ENCODE assay signal across 14 cellular contexts in the genomic region with DNA sequence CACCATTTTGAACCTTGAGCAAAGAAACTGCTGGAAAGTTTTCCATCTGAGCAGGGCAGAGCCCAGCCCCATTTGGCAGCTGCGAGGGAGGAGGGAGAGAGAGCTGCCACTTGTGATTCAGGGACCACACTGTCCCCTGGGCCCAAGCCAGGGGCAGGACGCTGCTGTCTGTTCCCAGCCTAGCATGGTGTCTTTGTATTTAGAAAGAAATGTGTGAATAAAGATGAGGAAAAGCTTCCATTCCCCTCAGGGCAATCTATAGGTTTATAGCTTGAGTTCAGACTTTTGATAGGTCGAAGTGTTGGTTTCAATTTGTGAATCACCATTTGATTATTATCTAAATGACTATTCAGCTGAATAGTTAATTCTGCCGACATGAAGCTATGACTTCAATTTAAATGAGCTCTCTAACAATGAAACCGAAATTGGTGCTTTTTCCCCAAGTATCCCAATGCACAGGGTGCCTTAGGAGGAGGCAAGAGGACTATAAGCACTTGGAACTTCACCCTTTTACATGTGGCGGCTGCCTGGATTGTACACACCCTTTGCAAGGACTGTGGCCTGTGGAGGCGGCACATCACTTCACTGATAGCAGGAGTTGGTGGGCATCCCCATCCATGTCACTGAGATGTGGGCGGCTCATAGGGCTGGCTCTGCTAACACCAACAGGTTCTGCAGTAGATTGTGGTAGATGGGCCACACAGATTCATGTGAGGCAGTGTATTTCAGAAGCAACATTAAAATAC.
DNase-seq lines count a peak whose midpoint lies in the region; ATAC-seq and FAIRE-seq lines count a peak whose summit lies in the region.
"Had no signal": no experiment of that assay in that cellular context is flagged by ENCODE, and none has a peak within 500 bp of the region (broad histone marks: within the 10 kb centered on the region; RNA-seq: fewer than 3 reads in every experiment).

No MANE protein-coding gene starts in this region.

- FAIRE-seq in RCC 7860 (lab: Jason Lieb, UNC): no peak

- peak; percentile 40 for DNase-seq in stimulated activated CD4-positive, alpha-beta T cell treated with anti-CD3 and anti-CD28 coated beads, Interleukin-15, amount 100 ng/mL, for 24 hours
- no peak for DNase-seq in stimulated activated CD4-positive, alpha-beta T cell treated with anti-CD3 and anti-CD28 coated beads, Interleukin-4, amount 100 ng/mL, for 4 hours
- DNase-seq in cerebellar cortex (ENCODE audit: low spot score) (peak; percentile 16), occipital lobe (lab: John Stamatoyannopoulos, UW) (peak; percentile 34), NCI-H1092 (lab: John Stamatoyannopoulos, UW) (no peak), RCC 7860 (ENCODE audit: low spot score) (no peak)
- DNase-seq: DMS79, gastrocnemius medialis, islet precursor cell, Karpas-422, NCI-H1417 treated with DMSO at 0.1 percent for 48 hours, NCI-H226, SIG-M5 had no signal

- ATAC-seq in HG02642 (IDR thresholded peaks at IDR 0.05; ENCODE audit: poor library complexity, unreplicated experiment): no peak

Comparison
In these comparisons a context has a peak if more than half of its experiments do, and no peak if none do; other contexts are left out.
1. DNase-seq: peak in stimulated activated CD4-positive, alpha-beta T cell treated with anti-CD3 and anti-CD28 coated beads, Interleukin-15, amount 100 ng/mL, for 24 hours (single experiment), cerebellar cortex (single experiment) and occipital lobe (single experiment); none in stimulated activated CD4-positive, alpha-beta T cell treated with anti-CD3 and anti-CD28 coated beads, Interleukin-4, amount 100 ng/mL, for 4 hours (0 of 2), NCI-H1092 (single experiment) and RCC 7860 (single experiment).